Comparison of ENCODE assay signal across 9 cellular contexts in the genomic region with DNA sequence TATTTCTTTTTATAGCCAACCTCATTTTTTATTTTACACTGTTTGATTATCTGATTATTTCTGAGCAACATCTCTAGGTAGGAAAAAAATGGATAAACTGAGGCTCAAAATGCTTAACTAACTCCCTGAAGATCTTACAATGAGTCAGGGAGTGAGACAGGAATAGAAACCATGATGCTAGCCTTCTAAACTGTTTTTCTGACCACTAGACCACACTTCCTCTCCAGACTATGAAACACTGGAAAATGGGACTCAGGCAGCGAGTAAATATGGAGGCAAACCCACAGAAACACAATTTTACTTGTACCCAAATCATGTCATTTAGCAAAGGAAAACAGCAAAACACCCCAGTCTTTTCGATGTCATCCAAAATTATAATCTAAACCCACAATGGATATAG.
"Had no signal": no experiment of that assay in that cellular context is flagged by ENCODE, and none has a peak within 500 bp of the region (broad histone marks: within the 10 kb centered on the region; RNA-seq: fewer than 3 reads in every experiment).

No MANE protein-coding gene starts in this region.

- H3K4me3 Mint-ChIP-seq: nephron; T-helper 1 cell treated with Interleukin-12 subunit alpha and Interleukin-12 subunit beta and Interleukin-4 antibody, amounts not matched to agents 30 μg/mL and 1 μg/mL, for 36 hours had no signal

- DNase-seq: activated T-cell treated with anti-CD3 and anti-CD28 coated beads, Interleukin-2, amount 50 U/mL, for 48 hours; foreskin melanocyte; head of caudate nucleus; stimulated activated CD4-positive, alpha-beta T cell treated with anti-CD3 and anti-CD28 coated beads, Interleukin-4, amount 100 ng/mL, for 1 hour; stimulated activated CD8-positive, alpha-beta memory T cell treated with anti-CD3 and anti-CD28 coated beads, Interleukin-4, amount 100 ng/mL, for 48 hours; thyroid gland; uterus had no signal

- H3K27ac Mint-ChIP-seq: nephron; T-helper 1 cell treated with Interleukin-12 subunit alpha and Interleukin-12 subunit beta and Interleukin-4 antibody, amounts not matched to agents 30 μg/mL and 1 μg/mL, for 36 hours had no signal

- H3K4me1 Mint-ChIP-seq: nephron had no signal
